Comparison of ENCODE assay signal across 27 cellular contexts in genomic region chr6:101312652-101313051, GRCh38.
"Had no signal": no experiment of that assay in that cellular context is flagged by ENCODE, and none has a peak within 500 bp of the region (broad histone marks: within the 10 kb centered on the region; RNA-seq: fewer than 3 reads in every experiment).

No MANE protein-coding gene starts in this region.

- H3K36me3 ChIP-seq: MG63, Peyer's patch, SJSA1 had no signal

- H3K9ac ChIP-seq: SK-N-SH had no signal

- H3K9me2 ChIP-seq: SK-N-SH had no signal

- H3K27me3 ChIP-seq: MG63, Peyer's patch, SJSA1 had no signal

- H3K27ac ChIP-seq: Peyer's patch, SJSA1 had no signal

- H3K9me3 ChIP-seq: MG63, Peyer's patch, SJSA1, SK-N-SH had no signal

- H3K4me3 ChIP-seq: MG63, Peyer's patch, SJSA1 had no signal

- H3K4me1 ChIP-seq: Peyer's patch, SJSA1 had no signal

- H3K4me2 ChIP-seq: SK-N-SH had no signal

- DNase-seq: MG63, NCI-H1048, NCI-H1105, NCI-H1417 treated with DMSO at 0.1 percent for 48 hours, NCI-H1436 treated with DMSO at 0.1 percent for 48 hours, NCI-H1694 treated with DMSO at 0.1 percent for 48 hours, NCI-H187 treated with DMSO at 0.1 percent for 48 hours, NCI-H2029, NCI-H2081, NCI-H2171 treated with DMSO at 0.1 percent for 48 hours, NCI-H2227 treated with DMSO at 0.1 percent for 48 hours, NCI-H345, NCI-H446 treated with DMSO at 0.1 percent for 48 hours, NCI-H510A, NCI-H524, NCI-H526, NCI-H748 treated with DMSO at 0.1 percent for 48 hours, NCI-H82, Peyer's patch, Right ventricle myocardium superior, RPMI8226, SHP77 treated with DMSO at 0.1 percent for 48 hours, SK-N-SH, SW 1271, T-helper 1 cell, T-helper 2 cell had no signal
